9 cellular contexts compared by ENCODE assay signal in the genomic region with DNA sequence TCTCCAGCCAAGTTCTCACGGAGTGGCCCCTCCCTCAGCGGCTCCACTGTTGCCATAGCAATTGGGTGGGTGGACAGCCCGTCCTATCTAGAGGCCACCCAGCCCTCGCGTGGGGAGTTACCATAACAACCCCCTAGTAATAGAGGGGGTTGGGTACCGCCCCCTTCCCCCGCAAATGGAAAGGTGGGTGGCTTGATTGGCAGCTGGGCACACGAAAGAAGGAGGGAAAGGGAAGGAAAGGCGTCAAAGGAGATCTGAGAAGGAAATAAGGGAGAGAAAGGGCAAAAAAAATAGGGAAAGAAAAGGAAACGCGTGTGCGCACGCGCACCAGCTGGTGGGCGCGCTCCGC. TPM values are rescaled to one million over a fixed set of nuclear protein-coding genes. Genes with fewer than 3 reads are reported as not detected.
DNase-seq lines count a peak whose midpoint lies in the region; ATAC-seq and TF ChIP-seq lines count a peak whose summit lies in the region.
"Not testable (repeated sequence)": the region's sequence is repeated elsewhere in the genome, so short reads cannot be mapped to it uniquely, and the experiment has no call there.
"Had no signal": no experiment of that assay in that cellular context is flagged by ENCODE, and none has a peak within 500 bp of the region (broad histone marks: within the 10 kb centered on the region; RNA-seq: fewer than 3 reads in every experiment).

No MANE protein-coding gene starts in this region.

- peaks cover 11% of the 10 kb centered on the region for H3K4me1 ChIP-seq in OCI-LY3 (ENCODE audit: low read length)
- peaks cover 37% of the 10 kb centered on the region for H3K4me1 ChIP-seq in lower lobe of right lung

- intact Hi-C loops in lower lobe of right lung (cut with DNase I): not testable (repeated sequence)

- H3K9me3 Mint-ChIP-seq in activated naive CD4-positive, alpha-beta T cell treated with anti-CD3 and anti-CD28 coated beads, Interleukin-2, amount 50 U/mL, for 72 hours: not testable (repeated sequence)

- peaks cover 12% of the 10 kb centered on the region for H4K20me1 ChIP-seq in OCI-LY3 (ENCODE audit: insufficient read depth, low read length)

- not testable (repeated sequence) for DNase-seq in AG04449 (ENCODE audit: low read depth, low spot score); activated naive CD4-positive, alpha-beta T cell treated with anti-CD3 and anti-CD28 coated beads, Interleukin-2, amount 50 U/mL, for 72 hours (ENCODE audit: low spot score in 2 of 2); epithelial cell of proximal tubule (ENCODE audit: low read depth); lower lobe of right lung; skeletal muscle cell (ENCODE audit: low read depth)

- not testable (repeated sequence) for H2AFZ ChIP-seq in OCI-LY3 (ENCODE audit: low read depth, low read length)

- H3K4me2 ChIP-seq in OCI-LY3 (ENCODE audit: low read length): peak overlapping the region; percentile 66

- not testable (repeated sequence) for H3K27me3 ChIP-seq in OCI-LY3 (ENCODE audit: low read depth, low read length); lower lobe of right lung (ENCODE audit: low read depth)

- peak overlapping the region; percentile 83 for H3K4me3 ChIP-seq in AG04449 (ENCODE audit: low read depth, low read length)
- H3K4me3 ChIP-seq in OCI-LY3 (ENCODE audit: low read length): peak overlapping the region; percentile 100
- H3K4me3 ChIP-seq in epithelial cell of proximal tubule (ENCODE audit: low read depth, low read length): peak overlapping the region; percentile 93
- peak overlapping the region; percentile 99 for H3K4me3 ChIP-seq in lower lobe of right lung
- peak overlapping the region; percentile 91 for H3K4me3 ChIP-seq in skeletal muscle cell (ENCODE audit: low read depth, low read length)

- H3K9ac ChIP-seq in OCI-LY3 (ENCODE audit: low read length): peak overlapping the region; percentile 81

- CTCF ChIA-PET in AG04449 (lab: Yijun Ruan, JAX): not testable (repeated sequence)

- not testable (repeated sequence) for H3K36me3 ChIP-seq in OCI-LY3 (replicated peaks; ENCODE audit: low read depth, low read length); lower lobe of right lung

- H3K27ac ChIP-seq in OCI-LY3 (ENCODE audit: low read length) (0 out of 2 replicates have a peak overlapping the region, but pooled peaks have one; percentile 27), lower lobe of right lung (peak overlapping the region; percentile 93)

- peak; percentile 13 for ATAC-seq in GM19372 (IDR thresholded peaks at IDR 0.05; ENCODE audit: low read depth, unreplicated experiment)
- peak; percentile 17 for ATAC-seq in HG02884 (IDR thresholded peaks at IDR 0.05; ENCODE audit: unreplicated experiment)
- peak; percentile 31 to 45 for ATAC-seq in activated naive CD4-positive, alpha-beta T cell treated with anti-CD3 and anti-CD28 coated beads, Interleukin-2, amount 50 U/mL, for 72 hours
- ATAC-seq in lower lobe of right lung: peak; percentile 41 to 54

- H3K36me3 Mint-ChIP-seq in activated naive CD4-positive, alpha-beta T cell treated with anti-CD3 and anti-CD28 coated beads, Interleukin-2, amount 50 U/mL, for 72 hours: peaks cover 0 to 11% of the 10 kb centered on the region in 2 donors

- peaks cover 36% of the 10 kb centered on the region for H3K79me2 ChIP-seq in OCI-LY3 (ENCODE audit: low read length)

- POLR2A ChIA-PET in AG04449 (lab: Yijun Ruan, JAX): not testable (repeated sequence)

- not testable (repeated sequence) for TF ChIP-seq CTCF in AG04449 (IDR thresholded peaks at IDR 0.05; ENCODE audit: insufficient read depth, low read length, missing control alignments); OCI-LY3 (IDR thresholded peaks at IDR 0.05; ENCODE audit: low read depth, low read length); epithelial cell of proximal tubule (conservative IDR thresholded peaks at IDR 0.05; ENCODE audit: low read depth, low read length); lower lobe of right lung (IDR thresholded peaks at IDR 0.05)

- H3K27ac Mint-ChIP-seq in activated naive CD4-positive, alpha-beta T cell treated with anti-CD3 and anti-CD28 coated beads, Interleukin-2, amount 50 U/mL, for 72 hours: peak overlapping the region; percentile 74 to 98

- not testable (repeated sequence) for H3K9me3 ChIP-seq in OCI-LY3 (ENCODE audit: insufficient read depth, low read length); lower lobe of right lung

RNA-seq across cellular contexts. Expression of a gene that starts 0.3 kb away (rescaled TPM):
- 10 to 100 TPM; 83.0 to 84.9 TPM for total RNA-seq in activated naive CD4-positive, alpha-beta T cell treated with anti-CD3 and anti-CD28 coated beads, Interleukin-2, amount 50 U/mL, for 72 hours
- total RNA-seq in epithelial cell of proximal tubule: 20.5 and 39.9 TPM in 2 replicates
- total RNA-seq in lower lobe of right lung: 155 TPM

RNA-seq across cellular contexts. Expression of a gene that starts 25.9 kb away (rescaled TPM):
- total RNA-seq in activated naive CD4-positive, alpha-beta T cell treated with anti-CD3 and anti-CD28 coated beads, Interleukin-2, amount 50 U/mL, for 72 hours: 10 to 100 TPM; 23.6 to 31.4 TPM
- total RNA-seq in epithelial cell of proximal tubule (15.7 and 19.5 TPM in 2 replicates), lower lobe of right lung (38.4 TPM)

RNA-seq across cellular contexts. Expression of a gene that starts 36.8 kb away (rescaled TPM):
- total RNA-seq in activated naive CD4-positive, alpha-beta T cell treated with anti-CD3 and anti-CD28 coated beads, Interleukin-2, amount 50 U/mL, for 72 hours: 100 to 1,000 TPM; 133 to 135 TPM
- total RNA-seq in epithelial cell of proximal tubule: 264 and 337 TPM in 2 replicates
- total RNA-seq in lower lobe of right lung: 95.5 TPM

RNA-seq across cellular contexts. Expression of a gene that starts 44.0 kb away (rescaled TPM):
- not detected for total RNA-seq in activated naive CD4-positive, alpha-beta T cell treated with anti-CD3 and anti-CD28 coated beads, Interleukin-2, amount 50 U/mL, for 72 hours
- total RNA-seq in epithelial cell of proximal tubule (not detected in 2 replicates), lower lobe of right lung (not detected)
- total RNA-seq: pulmonary artery endothelial cell had no signal
